ENCODE assay signal across 8 cellular contexts in genomic region chr6:53347250-53347920, GRCh38. TPM values are rescaled to one million over a fixed set of nuclear protein-coding genes. Genes with fewer than 3 reads are reported as not detected.
A peak's percentile ranks its signal among the peaks of the same experiment; 100 is the strongest.
DNase-seq lines count a peak whose midpoint lies in the region; ATAC-seq lines count a peak whose summit lies in the region.

No MANE protein-coding gene starts in this region.

- peak overlapping the region; percentile 93 for H3K4me3 Mint-ChIP-seq in activated CD4-positive, alpha-beta T cell treated with anti-CD3 and anti-CD28 coated beads for 36 hours
- H3K4me3 Mint-ChIP-seq in immature natural killer cell: peak overlapping the region; percentile 94 to 96 (median 96)
- H3K4me3 Mint-ChIP-seq in stimulated activated effector memory CD8-positive, alpha-beta T cell treated with anti-CD3 and anti-CD28 coated beads, Interleukin-12 subunit alpha, Interleukin-12 subunit beta, amount 100 ng/mL, for 72 hours: peak overlapping the region; percentile 84

- peak; percentile 51 for DNase-seq in activated CD4-positive, alpha-beta T cell treated with anti-CD3 and anti-CD28 coated beads for 36 hours
- DNase-seq in activated CD4-positive, alpha-beta T cell treated with anti-CD3 and anti-CD28 coated beads for 1 hour: no peak
- peak; percentile 62 for DNase-seq in NCI-H69 (lab: John Stamatoyannopoulos, UW)
- peak; percentile 60 for DNase-seq in adipocyte (ENCODE audit: low read depth)
- peak; percentile 22 to 47 (median 34) for DNase-seq in immature natural killer cell
- peak in 1 of 2 donors; percentile 73 for DNase-seq in stimulated activated effector memory CD8-positive, alpha-beta T cell treated with anti-CD3 and anti-CD28 coated beads, Interleukin-12 subunit alpha, Interleukin-12 subunit beta, amount 100 ng/mL, for 72 hours (ENCODE audit: low spot score in 2 of 2)
- DNase-seq in cortex of kidney (lab: John Stamatoyannopoulos, UW): no peak

- CTCF ChIA-PET in activated CD4-positive, alpha-beta T cell treated with anti-CD3 and anti-CD28 coated beads for 36 hours (lab: Charles Lee): interaction anchor here (0.6 to 3.9 kb wide), 7 partner anchors 13 to 137 kb away, joined by 3 to 14 read pairs (median 3); no protein-coding TSS in a partner anchor

- H3K9me3 ChIP-seq in adipocyte (ENCODE audit: control insufficient read depth, low read length): no peaks in the 10 kb centered on the region

- H3K4me1 ChIP-seq in adipocyte (ENCODE audit: control insufficient read depth, insufficient read depth, low read length): peaks cover 51% of the 10 kb centered on the region

- H3K4me1 Mint-ChIP-seq in activated CD4-positive, alpha-beta T cell treated with anti-CD3 and anti-CD28 coated beads for 36 hours: peaks cover 58% of the 10 kb centered on the region
- peaks cover 56 to 62% of the 10 kb centered on the region in 2 donors for H3K4me1 Mint-ChIP-seq in immature natural killer cell
- H3K4me1 Mint-ChIP-seq in stimulated activated effector memory CD8-positive, alpha-beta T cell treated with anti-CD3 and anti-CD28 coated beads, Interleukin-12 subunit alpha, Interleukin-12 subunit beta, amount 100 ng/mL, for 72 hours: peaks cover 48% of the 10 kb centered on the region

- no peaks in the 10 kb centered on the region for H3K27me3 ChIP-seq in adipocyte (replicated peaks; ENCODE audit: control insufficient read depth, insufficient read depth, low read length)

- H3K27me3 Mint-ChIP-seq in activated CD4-positive, alpha-beta T cell treated with anti-CD3 and anti-CD28 coated beads for 36 hours: no peaks in the 10 kb centered on the region
- peaks cover 5 to 24% (median 12%) of the 10 kb centered on the region in 3 donors for H3K27me3 Mint-ChIP-seq in immature natural killer cell (ENCODE audit: low read depth in 3 of 3)

- intact Hi-C loops in activated CD4-positive, alpha-beta T cell treated with anti-CD3 and anti-CD28 coated beads for 36 hours (cut with DNase I, micrococcal nuclease): loop anchor here (1.0 to 10.0 kb wide), 6 partner anchors 12 to 1063 kb away; partner anchors contain the start of genes FBXO9 (in 1 of the 2), GCLC (in 1 of the 2) and MCM3 (in 1 of the 2)

- H3K36me3 ChIP-seq in adipocyte (ENCODE audit: control insufficient read depth, insufficient read depth, low read length, severe bottlenecking): peaks cover 24% of the 10 kb centered on the region

- peak overlapping the region; percentile 87 for H3K27ac Mint-ChIP-seq in activated CD4-positive, alpha-beta T cell treated with anti-CD3 and anti-CD28 coated beads for 36 hours
- H3K27ac Mint-ChIP-seq in immature natural killer cell: peak overlapping the region; percentile 86 to 95 (median 94)
- peak overlapping the region; percentile 90 for H3K27ac Mint-ChIP-seq in stimulated activated effector memory CD8-positive, alpha-beta T cell treated with anti-CD3 and anti-CD28 coated beads, Interleukin-12 subunit alpha, Interleukin-12 subunit beta, amount 100 ng/mL, for 72 hours

- H3K36me3 Mint-ChIP-seq in activated CD4-positive, alpha-beta T cell treated with anti-CD3 and anti-CD28 coated beads for 36 hours (ENCODE audit: low read depth): peaks cover 32% of the 10 kb centered on the region
- H3K36me3 Mint-ChIP-seq in immature natural killer cell: no peaks in the 10 kb centered on the region
- H3K36me3 Mint-ChIP-seq in stimulated activated effector memory CD8-positive, alpha-beta T cell treated with anti-CD3 and anti-CD28 coated beads, Interleukin-12 subunit alpha, Interleukin-12 subunit beta, amount 100 ng/mL, for 72 hours: peaks cover 20% of the 10 kb centered on the region

- H3K9ac ChIP-seq in adipocyte (ENCODE audit: low read length): peak overlapping the region; percentile 90

- POLR2A ChIA-PET in activated CD4-positive, alpha-beta T cell treated with anti-CD3 and anti-CD28 coated beads for 36 hours (lab: Charles Lee): interaction anchor here (0.9 to 1.9 kb wide), 4 partner anchors 10 to 37 kb away, joined by 3 to 11 read pairs (median 6); no protein-coding TSS in a partner anchor

- peak overlapping the region; percentile 81 for H3K4me3 ChIP-seq in adipocyte (ENCODE audit: low read length)

- no peaks in the 10 kb centered on the region for H3K9me3 Mint-ChIP-seq in activated CD4-positive, alpha-beta T cell treated with anti-CD3 and anti-CD28 coated beads for 36 hours (ENCODE audit: low read depth)
- H3K9me3 Mint-ChIP-seq in immature natural killer cell: no peaks in the 10 kb centered on the region
- H3K9me3 Mint-ChIP-seq in stimulated activated effector memory CD8-positive, alpha-beta T cell treated with anti-CD3 and anti-CD28 coated beads, Interleukin-12 subunit alpha, Interleukin-12 subunit beta, amount 100 ng/mL, for 72 hours: no peaks in the 10 kb centered on the region

- ATAC-seq in activated CD4-positive, alpha-beta T cell treated with anti-CD3 and anti-CD28 coated beads for 36 hours: peak; percentile 26
- peak; percentile 14 for ATAC-seq in HG02642 (IDR thresholded peaks at IDR 0.05; ENCODE audit: poor library complexity, unreplicated experiment)
- peak; percentile 29 for ATAC-seq in stimulated activated effector memory CD8-positive, alpha-beta T cell treated with anti-CD3 and anti-CD28 coated beads, Interleukin-12 subunit alpha, Interleukin-12 subunit beta, amount 100 ng/mL, for 72 hours

RNA-seq across cellular contexts. Expression of gene ELOVL5, which starts 1.4 kb away (rescaled TPM):
- 100 to 1,000 TPM in 1 of 2 experiments, 10 to 100 TPM in 1; 98.1 to 106 TPM for total RNA-seq in activated CD4-positive, alpha-beta T cell treated with anti-CD3 and anti-CD28 coated beads for 36 hours
- polyA plus RNA-seq in immature natural killer cell: 10 to 100 TPM; 45.4 to 85.2 (median 63.0) TPM

Comparison
In these comparisons a context has a peak if more than half of its experiments do, and no peak if none do; other contexts are left out.
1. DNase-seq: peak in activated CD4-positive, alpha-beta T cell treated with anti-CD3 and anti-CD28 coated beads for 36 hours (single experiment), NCI-H69 (single experiment), adipocyte (single experiment) and immature natural killer cell (3 of 3); none in activated CD4-positive, alpha-beta T cell treated with anti-CD3 and anti-CD28 coated beads for 1 hour (single experiment) and cortex of kidney (single experiment).
2. Peak in every context shown above with its lines, with median percentiles within 50 percentile points of each other: ATAC-seq, H3K27ac Mint-ChIP-seq and H3K4me3 Mint-ChIP-seq.